In the genomic region with DNA sequence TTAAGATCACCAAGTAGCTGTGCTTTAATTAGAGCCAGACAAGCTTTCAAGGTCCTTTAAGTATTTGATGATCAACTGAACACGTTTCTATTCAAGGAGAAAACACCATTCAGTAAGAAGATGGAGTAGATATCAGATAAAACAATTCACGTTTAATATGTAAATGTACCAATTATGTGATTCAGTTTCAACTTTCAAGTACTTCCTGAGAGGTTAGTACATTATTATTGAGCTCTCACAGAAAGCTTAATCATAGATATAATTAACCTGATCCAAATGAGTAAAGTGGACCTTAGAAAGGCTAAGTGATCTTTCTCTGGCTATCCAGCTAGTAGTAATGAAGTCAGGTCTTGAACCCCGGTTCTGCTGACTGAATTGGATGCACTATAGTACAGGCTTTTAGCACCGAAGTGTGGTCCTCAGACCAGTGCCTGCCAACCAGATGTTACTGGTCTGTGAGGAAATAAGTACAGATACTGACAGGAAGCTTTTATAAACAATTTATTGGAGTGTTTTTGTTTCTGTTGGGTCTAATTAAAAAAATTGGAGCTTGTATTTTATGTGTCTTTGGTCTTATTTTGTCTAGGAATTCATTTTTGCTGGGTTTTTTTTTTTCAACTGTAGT, we compare ENCODE assay signal across 16 cellular contexts. TPM values are rescaled to one million over a fixed set of nuclear protein-coding genes. Genes with fewer than 3 reads are reported as not detected.
DNase-seq lines count a peak whose midpoint lies in the region; ATAC-seq and TF ChIP-seq lines count a peak whose summit lies in the region.
"Had no signal": no experiment of that assay in that cellular context is flagged by ENCODE, and none has a peak within 500 bp of the region (broad histone marks: within the 10 kb centered on the region; RNA-seq: fewer than 3 reads in every experiment).

No MANE protein-coding gene starts in this region.

- no TSS peak for BruUV-seq in PC-3 (replicated peaks; lab: Mats Ljungman, UMichigan)

- ATAC-seq in DND-41 (ENCODE audit: insufficient read depth, low read depth) = 0 out of 3 replicates have a peak, but pooled peaks have one; percentile 34
- no peak for ATAC-seq in PC-3
- ATAC-seq: stimulated activated memory B cell treated with anti-CD40 and anti-IgM and Interleukin-4, amounts not matched to agents 10 μg/mL and 1 μg/mL and 100 μg/mL, for 72 hours had no signal

- H3K14ac ChIP-seq in mesenchymal stem cell (ENCODE audit: low read length in 2 of 2) = no peak overlapping the region

- intact Hi-C loops in CD14-positive monocyte (cut with micrococcal nuclease) (no loop called here), PC-3 (cut with micrococcal nuclease) (loop anchor here (5.0 to 10.0 kb wide), 2 partner anchors 100 to 177 kb away; no protein-coding TSS in a partner anchor)

- peaks cover 80% of the 10 kb centered on the region for H3K36me3 ChIP-seq in DND-41 (ENCODE audit: insufficient read depth, low read length)
- H3K36me3 ChIP-seq in mesenchymal stem cell (ENCODE audit: control insufficient read depth in 1 of 2, insufficient read depth in 2 of 2, low read depth in 1 of 2, low read length in 2 of 2) = peaks cover 6 to 64% of the 10 kb centered on the region in 2 experiments
- peaks cover 12% of the 10 kb centered on the region; the same call in 1 of the 2 replicates for H3K36me3 ChIP-seq in PC-3 (ENCODE audit: low read depth, low read length)

- H3K9ac ChIP-seq in DND-41 (ENCODE audit: low read depth, low read length) (no peak overlapping the region), mesenchymal stem cell (ENCODE audit: low read length) (peak overlapping the region; percentile 46), PC-3 (ENCODE audit: low read length) (no peak overlapping the region)

- CTCF ChIA-PET in PC-3 (lab: Charles Lee) = interaction anchor here (0.6 to 0.7 kb wide), 2 partner anchors 24 to 334 kb away, joined by 3 to 4 read pairs; no protein-coding TSS in a partner anchor

- peaks cover 19% of the 10 kb centered on the region for H3K79me2 ChIP-seq in DND-41 (ENCODE audit: insufficient read depth, low read length)
- no peaks in the 10 kb centered on the region for H3K79me2 ChIP-seq in PC-3 (ENCODE audit: low read length)

- H3K4me3 ChIP-seq in DND-41 (ENCODE audit: low read depth in 1 of 2, low read length in 2 of 2) (no peak overlapping the region), mesenchymal stem cell (ENCODE audit: insufficient read depth in 1 of 2, low read depth in 1 of 2, low read length in 2 of 2) (no peak overlapping the region), PC-3 (ENCODE audit: low read length) (no peak overlapping the region)
- H3K4me3 ChIP-seq: heart left ventricle, Peyer's patch had no signal

- H3K4me2 ChIP-seq in DND-41 (ENCODE audit: insufficient read depth, low read length) (no peak overlapping the region), mesenchymal stem cell (ENCODE audit: low read length, poor library complexity, severe bottlenecking) (no peak overlapping the region), PC-3 (ENCODE audit: low read length) (no peak overlapping the region)

- H3F3A ChIP-seq in PC-3 (ENCODE audit: low read length, unreplicated experiment) = no peaks in the 10 kb centered on the region

- H3K27me3 Mint-ChIP-seq in CD14-positive monocyte (ENCODE audit: low read depth in 3 of 3) = no peaks in the 10 kb centered on the region
- no peaks in the 10 kb centered on the region for H3K27me3 Mint-ChIP-seq in activated naive CD8-positive, alpha-beta T cell treated with anti-CD3 and anti-CD28 coated beads for 36 hours
- H3K27me3 Mint-ChIP-seq: stimulated activated memory B cell treated with anti-CD40 and anti-IgM and Interleukin-4, amounts not matched to agents 10 μg/mL and 1 μg/mL and 100 μg/mL, for 72 hours had no signal

- H2BK15ac ChIP-seq in mesenchymal stem cell (ENCODE audit: low read depth, poor library complexity, severe bottlenecking) = no peak overlapping the region

- H3K23ac ChIP-seq in mesenchymal stem cell (ENCODE audit: low read length in 2 of 2) = no peak overlapping the region

- no peak overlapping the region for H2BK5ac ChIP-seq in mesenchymal stem cell (ENCODE audit: low read depth, low read length, poor library complexity, severe bottlenecking)

- no peak overlapping the region for H3K27ac ChIP-seq in DND-41 (ENCODE audit: low read length)
- no peak overlapping the region for H3K27ac ChIP-seq in mesenchymal stem cell (ENCODE audit: low read length, poor library complexity, severe bottlenecking)
- no peak overlapping the region for H3K27ac ChIP-seq in PC-3 (ENCODE audit: low read length)
- H3K27ac ChIP-seq: Peyer's patch had no signal

- H4K20me1 ChIP-seq in DND-41 (ENCODE audit: insufficient read depth, low read length) = peaks cover 9% of the 10 kb centered on the region; the same call in 1 of the 2 replicates
- H4K20me1 ChIP-seq in PC-3 (ENCODE audit: low read length) = no peaks in the 10 kb centered on the region

- no peaks in the 10 kb centered on the region for H3K9me2 ChIP-seq in PC-3 (replicated peaks; ENCODE audit: low read length)

- 62% methylated on average over 2 of the region's 4 CpGs for WGBS in mesenchymal stem cell

- H4K8ac ChIP-seq in mesenchymal stem cell (ENCODE audit: low read length) = no peak overlapping the region

- peaks cover 14% of the 10 kb centered on the region for H3K79me1 ChIP-seq in mesenchymal stem cell (replicated peaks; ENCODE audit: low read length, poor library complexity, severe bottlenecking)

- H3K4me1 ChIP-seq in DND-41 (ENCODE audit: insufficient read depth, low read length) (no peaks in the 10 kb centered on the region), mesenchymal stem cell (ENCODE audit: control insufficient read depth, insufficient read depth, low read depth, low read length) (no peaks in the 10 kb centered on the region), PC-3 (ENCODE audit: insufficient read depth, low read length) (peaks cover 15% of the 10 kb centered on the region)

- DNase-seq in CD14-positive monocyte (ENCODE audit: low spot score) (no peak), DND-41 (no peak), mesenchymal stem cell (no peak), PC-3 (no peak), NCI-H345 treated with DMSO at 0.1 percent for 48 hours (lab: John Stamatoyannopoulos, UW; ENCODE audit: unreplicated experiment) (no peak), SIG-M5 (lab: John Stamatoyannopoulos, UW) (no peak)
- no peak for DNase-seq in activated naive CD8-positive, alpha-beta T cell treated with anti-CD3 and anti-CD28 coated beads for 36 hours
- DNase-seq: GDM1; heart left ventricle; natural killer cell; NCI-H510A treated with DMSO at 0.1 percent for 48 hours; Peyer's patch; stimulated activated CD4-positive, alpha-beta T cell treated with anti-CD3 and anti-CD28 coated beads, Interleukin-4, amount 100 ng/mL, for 4 hours had no signal

- no peak overlapping the region for H3K18ac ChIP-seq in mesenchymal stem cell (ENCODE audit: low read depth in 1 of 2, low read length in 2 of 2)

- no peak overlapping the region for H4K91ac ChIP-seq in mesenchymal stem cell (ENCODE audit: low read length)

- no peak overlapping the region for H2BK120ac ChIP-seq in mesenchymal stem cell (ENCODE audit: low read depth, low read length)

- peaks cover 2% of the 10 kb centered on the region for H3K4me1 Mint-ChIP-seq in CD14-positive monocyte
- peaks cover 24% of the 10 kb centered on the region for H3K4me1 Mint-ChIP-seq in activated naive CD8-positive, alpha-beta T cell treated with anti-CD3 and anti-CD28 coated beads for 36 hours

- H2BK12ac ChIP-seq in mesenchymal stem cell (ENCODE audit: low read length in 2 of 2) = no peak overlapping the region

- no peak overlapping the region for H3K4ac ChIP-seq in mesenchymal stem cell (ENCODE audit: low read depth in 1 of 2, low read length in 2 of 2)

- POLR2A ChIA-PET in PC-3 (lab: Charles Lee; ENCODE audit: unreplicated experiment) = no interaction called here

- H3K4me3 Mint-ChIP-seq in CD14-positive monocyte = no peak overlapping the region
- H3K4me3 Mint-ChIP-seq in activated naive CD8-positive, alpha-beta T cell treated with anti-CD3 and anti-CD28 coated beads for 36 hours = no peak overlapping the region
- H3K4me3 Mint-ChIP-seq: natural killer cell; stimulated activated memory B cell treated with anti-CD40 and anti-IgM and Interleukin-4, amounts not matched to agents 10 μg/mL and 1 μg/mL and 100 μg/mL, for 72 hours had no signal

- peaks cover 44 to 71% of the 10 kb centered on the region in 2 donors for H3K36me3 Mint-ChIP-seq in CD14-positive monocyte
- H3K36me3 Mint-ChIP-seq in activated naive CD8-positive, alpha-beta T cell treated with anti-CD3 and anti-CD28 coated beads for 36 hours = peaks cover 30% of the 10 kb centered on the region

- H3K27me3 ChIP-seq in DND-41 (ENCODE audit: insufficient read depth, low read length, poor library complexity) = no peaks in the 10 kb centered on the region
- H3K27me3 ChIP-seq in mesenchymal stem cell (ENCODE audit: control insufficient read depth in 1 of 2, insufficient read depth in 1 of 2, low read length in 2 of 2) = no peaks in the 10 kb centered on the region
- no peaks in the 10 kb centered on the region for H3K27me3 ChIP-seq in PC-3 (ENCODE audit: low read length)
- H3K27me3 ChIP-seq: heart left ventricle, Peyer's patch had no signal

- H3K27ac Mint-ChIP-seq in CD14-positive monocyte = peak overlapping the region in 5 of 7 donors; percentile 12 to 55 (median 50)
- peak overlapping the region; percentile 70 for H3K27ac Mint-ChIP-seq in activated naive CD8-positive, alpha-beta T cell treated with anti-CD3 and anti-CD28 coated beads for 36 hours
- H3K27ac Mint-ChIP-seq: natural killer cell; stimulated activated memory B cell treated with anti-CD40 and anti-IgM and Interleukin-4, amounts not matched to agents 10 μg/mL and 1 μg/mL and 100 μg/mL, for 72 hours had no signal

- TF ChIP-seq CTCF in CD14-positive monocyte (IDR thresholded peaks at IDR 0.05) (no peak), DND-41 (IDR thresholded peaks at IDR 0.05; ENCODE audit: borderline replicate concordance, extremely low read depth, low read length, poor library complexity, severe bottlenecking) (no peak), PC-3 (conservative IDR thresholded peaks at IDR 0.05; ENCODE audit: low read depth, low read length) (no peak)

- no peak overlapping the region for H2AFZ ChIP-seq in DND-41 (ENCODE audit: low read depth, low read length)
- no peak overlapping the region for H2AFZ ChIP-seq in mesenchymal stem cell (ENCODE audit: low read depth, low read length)
- no peak overlapping the region for H2AFZ ChIP-seq in PC-3 (ENCODE audit: low read length)

- H3K9me3 ChIP-seq in DND-41 (ENCODE audit: insufficient read depth, low read length, severe bottlenecking) = no peaks in the 10 kb centered on the region
- H3K9me3 ChIP-seq in mesenchymal stem cell (ENCODE audit: control insufficient read depth, low read length) = no peaks in the 10 kb centered on the region
- H3K9me3 ChIP-seq in PC-3 (ENCODE audit: low read length) = no peaks in the 10 kb centered on the region
- H3K9me3 ChIP-seq: heart left ventricle, Peyer's patch had no signal

- no peaks in the 10 kb centered on the region for H3K9me3 Mint-ChIP-seq in CD14-positive monocyte
- no peaks in the 10 kb centered on the region for H3K9me3 Mint-ChIP-seq in activated naive CD8-positive, alpha-beta T cell treated with anti-CD3 and anti-CD28 coated beads for 36 hours
- H3K9me3 Mint-ChIP-seq: natural killer cell; stimulated activated memory B cell treated with anti-CD40 and anti-IgM and Interleukin-4, amounts not matched to agents 10 μg/mL and 1 μg/mL and 100 μg/mL, for 72 hours had no signal

- H2AK5ac ChIP-seq in mesenchymal stem cell (ENCODE audit: low read length, severe bottlenecking) = no peak overlapping the region

RNA-seq across cellular contexts. Expression of a gene that starts 10.2 kb away (rescaled TPM):
- 10 to 100 TPM; 21.5 to 22.1 TPM for polyA plus RNA-seq in CD14-positive monocyte
- total RNA-seq in activated naive CD8-positive, alpha-beta T cell treated with anti-CD3 and anti-CD28 coated beads for 36 hours = 10 to 100 TPM; 10.5 to 12.7 TPM
- polyA plus RNA-seq in mesenchymal stem cell (2013, experiment 1 of 2) = 28.2 TPM
- polyA plus RNA-seq in mesenchymal stem cell (2013, experiment 2 of 2) = 30.8 TPM
- 6.6 and 7.7 TPM in 2 replicates for total RNA-seq in PC-3 (2014; rRNA removed)

RNA-seq across cellular contexts. Expression of a gene that starts 24.9 kb away (rescaled TPM):
- 10 to 100 TPM; 19.0 to 20.0 TPM for polyA plus RNA-seq in CD14-positive monocyte
- total RNA-seq in activated naive CD8-positive, alpha-beta T cell treated with anti-CD3 and anti-CD28 coated beads for 36 hours = 10 to 100 TPM; 33.6 to 35.4 TPM
- 20.0 TPM for polyA plus RNA-seq in mesenchymal stem cell (2013, experiment 1 of 2)
- 22.4 TPM for polyA plus RNA-seq in mesenchymal stem cell (2013, experiment 2 of 2)
- total RNA-seq in PC-3 (2014; rRNA removed) = 39.1 and 41.1 TPM in 2 replicates

RNA-seq across cellular contexts. Expression of a gene that starts 53.8 kb away (rescaled TPM):
- polyA plus RNA-seq in CD14-positive monocyte = not detected
- not detected for total RNA-seq in activated naive CD8-positive, alpha-beta T cell treated with anti-CD3 and anti-CD28 coated beads for 36 hours
- polyA plus RNA-seq in mesenchymal stem cell (2013, experiment 1 of 2) = not detected
- polyA plus RNA-seq in mesenchymal stem cell (2013, experiment 2 of 2) = not detected
- total RNA-seq in PC-3 (2014; rRNA removed) = not detected in 2 replicates
- total RNA-seq: epithelial cell of proximal tubule; natural killer cell; Peyer's patch; T-helper 2 cell treated with Interferon-gamma antibody and Interleukin-4, amounts not matched to agents 100 ng/mL and 5 ng/mL, for 36 hours had no signal
- polyA plus RNA-seq: heart left ventricle had no signal
